20 cellular contexts compared by ENCODE assay signal in genomic region chr4:131721883-131722282, GRCh38.
A peak's percentile ranks its signal among the peaks of the same experiment; 100 is the strongest.
DNase-seq lines count a peak whose midpoint lies in the region; ATAC-seq, FAIRE-seq and TF ChIP-seq lines count a peak whose summit lies in the region.
"Had no signal": no experiment of that assay in that cellular context is flagged by ENCODE, and none has a peak within 500 bp of the region (broad histone marks: within the 10 kb centered on the region; RNA-seq: fewer than 3 reads in every experiment).

No MANE protein-coding gene starts in this region.

- 0% methylated on average over 2 of the region's 2 CpGs for WGBS in GM12878 (ENCODE audit: insufficient coverage, insufficient replicate concordance, low lambda C conversion rate, missing lambda C conversion rate)

- 0 out of 2 replicates have a peak, but pooled peaks cover under 1% of the 10 kb centered on the region for H3K9me3 ChIP-seq in BLaER1
- H3K9me3 ChIP-seq in Loucy (ENCODE audit: insufficient read depth, low read depth, low read length) = no peaks in the 10 kb centered on the region
- no peaks in the 10 kb centered on the region for H3K9me3 ChIP-seq in GM12878 (replicated peaks; ENCODE audit: control insufficient read depth, insufficient read depth, low read length)
- no peaks in the 10 kb centered on the region for H3K9me3 ChIP-seq in kidney (ENCODE audit: control insufficient read depth in 1 of 2, low read length in 2 of 2)
- H3K9me3 ChIP-seq in left lung = peaks cover 0 to 5% of the 10 kb centered on the region in 2 donors
- H3K9me3 ChIP-seq: A549 had no signal

- no TSS peak for BruUV-seq in GM12878 (replicated peaks; lab: Mats Ljungman, UMichigan)

- no peak overlapping the region for H3K9ac ChIP-seq in BLaER1
- no peak overlapping the region for H3K9ac ChIP-seq in Loucy (ENCODE audit: low read depth, low read length, poor library complexity, severe bottlenecking)
- no peak overlapping the region for H3K9ac ChIP-seq in GM12878 (ENCODE audit: control insufficient read depth, insufficient read depth, low read length)
- no peak overlapping the region for H3K9ac ChIP-seq in kidney (ENCODE audit: low read length in 2 of 2)

- intact Hi-C loops in GM12878 (cut with micrococcal nuclease; ENCODE audit: unreplicated experiment) = no loop called here
- intact Hi-C loops in kidney (cut with DNase I) = no loop called here
- intact Hi-C loops in left lung (cut with DNase I) = no loop called here

- SMC1A ChIA-PET in GM12878 (lab: Charles Lee; ENCODE audit: uncharacterized antibody, unreplicated experiment) = no interaction called here

- H3F3A ChIP-seq in Loucy (ENCODE audit: low read depth) = no peaks in the 10 kb centered on the region

- no peaks in the 10 kb centered on the region for H3K9me2 ChIP-seq in Loucy (replicated peaks; ENCODE audit: low read depth, low read length)

- TF ChIP-seq RAD21 in GM12878 (IDR thresholded peaks at IDR 0.05; ENCODE audit: insufficient read depth, low read depth, low read length) = no peak

- DNase-seq in GM12878 (ENCODE audit: low read depth, low spot score) (no peak), kidney (peak; percentile 10), SHP77 treated with DMSO at 0.1 percent for 48 hours (lab: John Stamatoyannopoulos, UW) (no peak), left lung (no peak), omental fat pad (ENCODE audit: low spot score) (no peak)
- DNase-seq: AML-193; Calu3; CD8-positive, alpha-beta T cell; DMS79 treated with DMSO at 0.1 percent for 48 hours; EL; HFFc6 had no signal

- in situ Hi-C loops in GM12878 (cut with MboI) = no loop called here

- H2AFZ ChIP-seq in Loucy (ENCODE audit: low read length) = peak overlapping the region; percentile 75; the same call in 1 of the 2 replicates
- H2AFZ ChIP-seq in GM12878 (ENCODE audit: control insufficient read depth, low read depth, low read length) = peak overlapping the region; percentile 17; the same call in 1 of the 2 replicates
- H2AFZ ChIP-seq: GM23338 had no signal

- TF ChIP-seq CTCF in Loucy (conservative IDR thresholded peaks at IDR 0.05; ENCODE audit: low read length) = no peak
- no peak for TF ChIP-seq CTCF in GM12878 (IDR thresholded peaks at IDR 0.05 in 2 of 3, conservative IDR thresholded peaks at IDR 0.05 in 1 of 3; ENCODE audit: control insufficient read depth in 2 of 3, extremely low read depth in 1 of 3, insufficient read depth in 1 of 3, low read depth in 3 of 3, low read length in 3 of 3)
- no peak for TF ChIP-seq CTCF in kidney (IDR thresholded peaks at IDR 0.05; ENCODE audit: borderline replicate concordance, extremely low read depth, insufficient read depth)
- TF ChIP-seq CTCF in left lung (IDR thresholded peaks at IDR 0.05) = no peak
- no peak for TF ChIP-seq CTCF in omental fat pad (IDR thresholded peaks at IDR 0.05)

- no peak for ATAC-seq in GM12878
- ATAC-seq in left lung = no peak
- no peak for ATAC-seq in omental fat pad (ENCODE audit: low FRiP score)
- ATAC-seq: A549; CD8-positive, alpha-beta T cell; GM23338; HCT116; HepG2 had no signal

- no peak for FAIRE-seq in GM12878 (lab: Jason Lieb, UNC)
- no peak for FAIRE-seq in kidney (lab: Jason Lieb, UNC)
- FAIRE-seq: A549, GM12891, H54, HepG2 had no signal

- TF ChIP-seq POLR2A in GM12878 (IDR thresholded peaks at IDR 0.05; ENCODE audit: low read depth, low read length) = no peak

- no peak overlapping the region for H3K27ac ChIP-seq in BLaER1
- no peak overlapping the region for H3K27ac ChIP-seq in GM12878 (ENCODE audit: control insufficient read depth, insufficient read depth)
- H3K27ac ChIP-seq in kidney (ENCODE audit: low read depth in 2 of 2, low read length in 2 of 2) = no peak overlapping the region
- H3K27ac ChIP-seq in left lung = no peak overlapping the region
- H3K27ac ChIP-seq: 22Rv1, A549 had no signal

- H3K4me1 ChIP-seq in BLaER1 = peaks cover 7% of the 10 kb centered on the region; the same call in 1 of the 2 replicates
- no peaks in the 10 kb centered on the region for H3K4me1 ChIP-seq in Loucy (ENCODE audit: insufficient read depth, low read length, poor library complexity, severe bottlenecking)
- no peaks in the 10 kb centered on the region for H3K4me1 ChIP-seq in GM12878 (ENCODE audit: control insufficient read depth, insufficient read depth, low read length)
- H3K4me1 ChIP-seq in kidney (ENCODE audit: control insufficient read depth in 1 of 2, insufficient read depth in 1 of 2, low read depth in 1 of 2, low read length in 2 of 2) = no peaks in the 10 kb centered on the region
- H3K4me1 ChIP-seq in left lung = no peaks in the 10 kb centered on the region
- H3K4me1 ChIP-seq: A549 had no signal

- CTCF ChIA-PET in GM12878 (lab: Yijun Ruan, JAX) = no interaction called here

- POLR2A ChIA-PET in GM12878 (lab: Charles Lee) = no interaction called here

- peak overlapping the region; percentile 24; the same call in 1 of the 2 replicates for H3K4me2 ChIP-seq in BLaER1
- no peak overlapping the region for H3K4me2 ChIP-seq in Loucy (ENCODE audit: low read depth, low read length, poor library complexity, severe bottlenecking)
- H3K4me2 ChIP-seq in GM12878 (ENCODE audit: control insufficient read depth, insufficient read depth) = no peak overlapping the region
- H3K4me2 ChIP-seq: A549, GM23338 had no signal

- H3K27me3 ChIP-seq in BLaER1 (no peaks in the 10 kb centered on the region), Loucy (ENCODE audit: insufficient read depth, low read length, poor library complexity, severe bottlenecking) (no peaks in the 10 kb centered on the region), GM12878 (replicated peaks in 1 of 2; ENCODE audit: control insufficient read depth in 2 of 2, insufficient read depth in 2 of 2, low read length in 1 of 2) (no peaks in the 10 kb centered on the region), left lung (no peaks in the 10 kb centered on the region)

- H3K4me3 ChIP-seq in BLaER1 = no peak overlapping the region
- no peak overlapping the region for H3K4me3 ChIP-seq in Loucy (ENCODE audit: low read length, poor library complexity, severe bottlenecking)
- no peak overlapping the region for H3K4me3 ChIP-seq in GM12878
- no peak overlapping the region for H3K4me3 ChIP-seq in kidney (ENCODE audit: low read length in 2 of 2)
- H3K4me3 ChIP-seq in left lung = no peak overlapping the region
- H3K4me3 ChIP-seq: A549, GM23338 had no signal

- H3K36me3 ChIP-seq in BLaER1 = no peaks in the 10 kb centered on the region
- H3K36me3 ChIP-seq in Loucy (ENCODE audit: insufficient read depth, low read length) = no peaks in the 10 kb centered on the region
- H3K36me3 ChIP-seq in GM12878 (ENCODE audit: control insufficient read depth in 2 of 2, insufficient read depth in 2 of 2, low read length in 1 of 2) = no peaks in the 10 kb centered on the region
- no peaks in the 10 kb centered on the region for H3K36me3 ChIP-seq in kidney (ENCODE audit: control insufficient read depth in 1 of 2, insufficient read depth in 2 of 2, low read length in 2 of 2)
- H3K36me3 ChIP-seq in left lung = no peaks in the 10 kb centered on the region

- TF ChIP-seq EP300 in GM12878 (IDR thresholded peaks at IDR 0.05; ENCODE audit: borderline replicate concordance in 1 of 2, control insufficient read depth in 1 of 2, low read depth in 2 of 2, low read length in 2 of 2) = no peak

- H3K79me2 ChIP-seq in Loucy (ENCODE audit: insufficient read depth, low read length) (no peaks in the 10 kb centered on the region), GM12878 (ENCODE audit: control insufficient read depth, insufficient read depth, low read length) (no peaks in the 10 kb centered on the region)

- no peaks in the 10 kb centered on the region for H4K20me1 ChIP-seq in BLaER1
- no peaks in the 10 kb centered on the region for H4K20me1 ChIP-seq in Loucy (ENCODE audit: insufficient read depth, low read length, poor library complexity, severe bottlenecking)
- H4K20me1 ChIP-seq in GM12878 (ENCODE audit: control insufficient read depth, insufficient read depth) = no peaks in the 10 kb centered on the region

- RAD21 ChIA-PET in GM12878 (lab: Charles Lee; ENCODE audit: unreplicated experiment) = no interaction called here

TF ChIP-seq in GM12878, 131 proteins besides CTCF, POLR2A, EP300 and RAD21:
- no peak for TF ChIP-seq PKNOX1 (IDR thresholded peaks at IDR 0.05)
- TF ChIP-seq GATAD2B (conservative IDR thresholded peaks at IDR 0.05; ENCODE audit: low read depth) = no peak
